1 cellular context compared by ENCODE assay signal in the genomic region with DNA sequence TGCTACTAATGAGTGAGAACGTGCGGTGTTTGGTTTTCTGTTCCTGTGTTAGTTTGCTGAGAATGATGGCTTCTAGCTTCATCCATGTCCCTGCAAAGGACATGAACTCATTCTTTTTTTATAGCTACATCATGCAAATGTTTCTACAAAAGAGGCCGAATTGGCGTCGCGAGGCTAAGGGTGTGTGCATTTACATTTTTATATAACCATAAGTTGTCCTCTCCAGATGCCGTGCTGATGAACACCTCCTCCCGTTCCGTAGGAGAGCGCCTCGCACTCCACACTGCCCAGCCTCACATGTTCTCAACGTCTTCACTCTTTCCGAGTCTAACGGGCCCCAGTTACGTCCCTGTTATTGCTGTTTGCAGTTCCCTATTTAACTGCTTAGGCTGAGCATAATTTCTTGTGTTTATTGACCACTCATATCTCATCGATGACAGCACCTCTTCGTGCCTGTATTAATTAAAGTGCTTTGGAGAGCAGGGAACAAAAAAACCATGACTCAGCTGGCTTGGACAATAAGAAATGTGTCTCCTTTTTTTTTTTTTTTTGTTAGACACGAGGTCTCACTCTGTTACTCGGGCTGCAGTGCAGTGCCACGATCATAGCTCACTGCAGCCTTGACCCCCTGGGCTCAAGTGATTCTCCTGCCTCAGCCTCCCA.
TF ChIP-seq lines count a peak whose summit lies in the region.

No MANE protein-coding gene starts in this region.

TF ChIP-seq in HepG2, 621 proteins besides CTCF, POLR2A, EP300 and RAD21 (continued from another document):
- no peak for TF ChIP-seq ZNF503 (CRISPR knock-in tag; IDR thresholded peaks at IDR 0.05)
- TF ChIP-seq ZBTB34 (CRISPR knock-in tag; IDR thresholded peaks at IDR 0.05), result no peak
- no peak for TF ChIP-seq HCFC1 (IDR thresholded peaks at IDR 0.05; ENCODE audit: low read depth, low read length)
- no peak for TF ChIP-seq ZNF576 (CRISPR knock-in tag; IDR thresholded peaks at IDR 0.05)
- TF ChIP-seq RFXAP (CRISPR knock-in tag; IDR thresholded peaks at IDR 0.05; ENCODE audit: borderline replicate concordance), result no peak
- TF ChIP-seq XBP1 (CRISPR knock-in tag; IDR thresholded peaks at IDR 0.05), result no peak
